ENCODE assay signal across 8 cellular contexts in genomic region chr17:76000016-76000754, GRCh38. TPM values are rescaled to one million over a fixed set of nuclear protein-coding genes. Genes with fewer than 3 reads are reported as not detected.
A peak's percentile ranks its signal among the peaks of the same experiment; 100 is the strongest.
DNase-seq lines count a peak whose midpoint lies in the region; ATAC-seq, FAIRE-seq and TF ChIP-seq lines count a peak whose summit lies in the region.

No MANE protein-coding gene starts in this region.

- FAIRE-seq in GM18507 (lab: Jason Lieb, UNC): peak; percentile 45

- H3K4me1 ChIP-seq in A673 (ENCODE audit: insufficient read depth, low read length, poor library complexity, severe bottlenecking) (no peaks in the 10 kb centered on the region), left ventricle myocardium inferior (peaks cover 25% of the 10 kb centered on the region)

- intact Hi-C loops in A673 (cut with micrococcal nuclease; ENCODE audit: unreplicated experiment) (no loop called here), left ventricle myocardium inferior (cut with micrococcal nuclease) (no loop called here)

- CTCF ChIA-PET in A673 (lab: Charles Lee): interaction anchor here (0.7 to 1.3 kb wide), 6 partner anchors 10 to 163 kb away, joined by 3 to 4 read pairs (median 3); no protein-coding TSS in a partner anchor

- no peaks in the 10 kb centered on the region for H3K9me3 ChIP-seq in A673 (ENCODE audit: low read depth, low read length, poor library complexity, severe bottlenecking)
- H3K9me3 ChIP-seq in left ventricle myocardium inferior (replicated peaks): no peaks in the 10 kb centered on the region

- no peak for ATAC-seq in HG03442 (IDR thresholded peaks at IDR 0.05; ENCODE audit: unreplicated experiment)
- no peak for ATAC-seq in HG03039 (IDR thresholded peaks at IDR 0.05; ENCODE audit: unreplicated experiment)

- no TSS peak for BruUV-seq in A673 (replicated peaks; lab: Mats Ljungman, UMichigan)

- TF ChIP-seq CTCF in A673 (conservative IDR thresholded peaks at IDR 0.05; ENCODE audit: low read depth, low read length) (peak; percentile 93), left ventricle myocardium inferior (IDR thresholded peaks at IDR 0.05; ENCODE audit: borderline replicate concordance) (peak; percentile 61)

- DNase-seq in A673 (ENCODE audit: low spot score): peak; percentile 73
- peak; percentile 49 for DNase-seq in GM18507 (ENCODE audit: extremely low spot score, insufficient read length, low read depth)
- peak; percentile 68 for DNase-seq in RPMI8226
- peak; percentile 64 for DNase-seq in activated naive CD4-positive, alpha-beta T cell treated with Interleukin-2 at 50 U/mL for 16 hours
- DNase-seq in left ventricle myocardium inferior: no peak
- DNase-seq in stimulated activated CD4-positive, alpha-beta T cell treated with anti-CD3 and anti-CD28 coated beads, Interleukin-1b, Interleukin-23, amount 100 ng/mL, for 1 hour (ENCODE audit: low read depth in 2 of 2): peak; percentile 26 to 63

- POLR2A ChIA-PET in A673 (lab: Charles Lee; ENCODE audit: low non-redundant PET): no interaction called here

- H3K27me3 ChIP-seq in A673 (replicated peaks; ENCODE audit: insufficient read depth, low read depth, low read length, poor library complexity) (no peaks in the 10 kb centered on the region), left ventricle myocardium inferior (ENCODE audit: low read depth) (no peaks in the 10 kb centered on the region)

- H3K27ac ChIP-seq in A673 (ENCODE audit: low read depth, low read length, poor library complexity, severe bottlenecking) (no peak overlapping the region), left ventricle myocardium inferior (replicated peaks) (no peak overlapping the region)

- H3K4me3 ChIP-seq in A673 (ENCODE audit: low read depth, low read length, poor library complexity, severe bottlenecking) (no peak overlapping the region), left ventricle myocardium inferior (no peak overlapping the region)

- H3K36me3 ChIP-seq in A673 (ENCODE audit: insufficient read depth, low read length, poor library complexity, severe bottlenecking) (peaks cover 7% of the 10 kb centered on the region), left ventricle myocardium inferior (peaks cover 5% of the 10 kb centered on the region)

RNA-seq across cellular contexts. Expression of gene CDK3, which starts 0.5 kb away (rescaled TPM):
- total RNA-seq in A673 (2021): 8.5 and 10.0 TPM in 2 replicates
- 1.8 TPM for total RNA-seq in left ventricle myocardium inferior

RNA-seq across cellular contexts. Expression of gene TEN1, which starts 21.1 kb away (rescaled TPM):
- total RNA-seq in A673 (2021) (13.3 and 16.2 TPM in 2 replicates), left ventricle myocardium inferior (5.3 TPM)

RNA-seq across cellular contexts. Expression of gene ACOX1, which starts 21.2 kb away (rescaled TPM):
- total RNA-seq in A673 (2021) (35.0 and 39.5 TPM in 2 replicates), left ventricle myocardium inferior (76.4 TPM)

RNA-seq across cellular contexts. Expression of gene EVPL, which starts 26.9 kb away (rescaled TPM):
- total RNA-seq in A673 (2021) (0.15 and 0.21 TPM in 2 replicates), left ventricle myocardium inferior (not detected)

RNA-seq across cellular contexts. Expression of gene FBF1, which starts 59.3 kb away (rescaled TPM):
- total RNA-seq in A673 (2021) (34.4 and 35.6 TPM in 2 replicates), left ventricle myocardium inferior (2.8 TPM)
